19 cellular contexts compared by ENCODE assay signal in genomic region chr9:129163753-129164152, GRCh38. TPM values are rescaled to one million over a fixed set of nuclear protein-coding genes. Genes with fewer than 3 reads are reported as not detected.
DNase-seq lines count a peak whose midpoint lies in the region; ATAC-seq and TF ChIP-seq lines count a peak whose summit lies in the region.
"Had no signal": no experiment of that assay in that cellular context is flagged by ENCODE, and none has a peak within 500 bp of the region (broad histone marks: within the 10 kb centered on the region; RNA-seq: fewer than 3 reads in every experiment).

No MANE protein-coding gene starts in this region.

- no peaks in the 10 kb centered on the region for H3K27me3 ChIP-seq in esophagus (ENCODE audit: control insufficient read depth in 1 of 2, insufficient read depth in 2 of 2, low read length in 2 of 2)
- H3K27me3 ChIP-seq in neuronal stem cell (ENCODE audit: control insufficient read depth in 3 of 3, insufficient read depth in 3 of 3, low read depth in 1 of 3, low read length in 3 of 3) = no peaks in the 10 kb centered on the region
- no peaks in the 10 kb centered on the region for H3K27me3 ChIP-seq in tibial nerve
- no peaks in the 10 kb centered on the region for H3K27me3 ChIP-seq in H9 (ENCODE audit: insufficient read depth, low read length)

- no peak for TF ChIP-seq CTCF in tibial nerve (IDR thresholded peaks at IDR 0.05)
- no peak for TF ChIP-seq CTCF in H9 (conservative IDR thresholded peaks at IDR 0.05)

- peak overlapping the region; percentile 30 for H2BK120ac ChIP-seq in neuronal stem cell (ENCODE audit: low read depth, low read length)
- H2BK120ac ChIP-seq in H9 (ENCODE audit: low read depth, low read length, poor library complexity, severe bottlenecking) = no peak overlapping the region

- no peak overlapping the region for H2AFZ ChIP-seq in neuronal stem cell (ENCODE audit: low read length)
- H2AFZ ChIP-seq in H9 (ENCODE audit: low read length) = no peak overlapping the region

- no peaks in the 10 kb centered on the region for H4K20me1 ChIP-seq in H9 (ENCODE audit: control insufficient read depth, insufficient read depth, insufficient read length)

- H4K5ac ChIP-seq in H9 (ENCODE audit: insufficient read length, low read depth, low read length) = no peak overlapping the region

- H3K14ac ChIP-seq in neuronal stem cell (ENCODE audit: low read length) (peak overlapping the region; percentile 95), H9 (ENCODE audit: insufficient read depth, low read length) (no peak overlapping the region; the same call in 1 of the 2 replicates)

- H3K36me3 ChIP-seq in esophagus (ENCODE audit: control insufficient read depth in 2 of 2, insufficient read depth in 2 of 2, low read length in 1 of 2) (no peaks in the 10 kb centered on the region), neuronal stem cell (replicated peaks in 1 of 2; ENCODE audit: control insufficient read depth in 2 of 2, insufficient read depth in 2 of 2, low read length in 2 of 2) (no peaks in the 10 kb centered on the region), tibial nerve (no peaks in the 10 kb centered on the region)

- no peak overlapping the region for H3K4me3 ChIP-seq in esophagus (ENCODE audit: low read depth in 1 of 2, low read length in 2 of 2)
- no peak overlapping the region for H3K4me3 ChIP-seq in neuronal stem cell (ENCODE audit: low read length in 2 of 2)
- H3K4me3 ChIP-seq in tibial nerve = no peak overlapping the region

- H3K9me3 ChIP-seq in esophagus (ENCODE audit: control insufficient read depth in 2 of 2, insufficient read depth in 1 of 2, low read depth in 1 of 2, low read length in 1 of 2) = peaks cover 0 to 2% of the 10 kb centered on the region in 2 donors
- H3K9me3 ChIP-seq in neuronal stem cell (replicated peaks in 1 of 2; ENCODE audit: control insufficient read depth in 2 of 2, insufficient read depth in 1 of 2, low read depth in 1 of 2, low read length in 2 of 2) = peaks cover 2 to 3% of the 10 kb centered on the region in 2 donors
- H3K9me3 ChIP-seq in tibial nerve = no peaks in the 10 kb centered on the region
- H3K9me3 ChIP-seq in H9 (ENCODE audit: control insufficient read depth, low read depth, low read length) = no peaks in the 10 kb centered on the region

- ATAC-seq in activated naive CD8-positive, alpha-beta T cell treated with anti-CD3 and anti-CD28 coated beads, Interleukin-2, amount 50 U/mL, for 24 hours = peak; percentile 13
- ATAC-seq in HG03342 (IDR thresholded peaks at IDR 0.05; ENCODE audit: unreplicated experiment) = no peak
- ATAC-seq: naive thymus-derived CD4-positive, alpha-beta T cell; stimulated activated naive B cell treated with anti-CD40 and anti-IgM and Interleukin-4, amounts not matched to agents 10 μg/mL and 1 μg/mL and 100 μg/mL, for 72 hours had no signal

- H3K23ac ChIP-seq in neuronal stem cell (ENCODE audit: low read depth, low read length, poor library complexity) (no peak overlapping the region), H9 (ENCODE audit: insufficient read length, low read depth, low read length) (no peak overlapping the region)

- 66 to 76% methylated on average over 10 of the region's 10 CpGs for WGBS in esophagus, 2 donors
- WGBS in neuronal stem cell (ENCODE audit: extremely low coverage in 2 of 2, insufficient read length in 2 of 2, insufficient replicate concordance in 1 of 2), 2 donors = no CpG with 5 or more reads among the region's 10 CpGs
- 75 to 88% methylated on average over 10 of the region's 10 CpGs for WGBS in tibial nerve, 2 donors
- WGBS in H9 (ENCODE audit: extremely low coverage, insufficient read length, low lambda C conversion rate) = no CpG with 5 or more reads among the region's 10 CpGs

- H3K23me2 ChIP-seq in H9 (ENCODE audit: insufficient read length, low read depth, low read length, poor library complexity, severe bottlenecking) = no peaks in the 10 kb centered on the region

- H3K79me1 ChIP-seq in neuronal stem cell (ENCODE audit: low read depth, low read length) = no peaks in the 10 kb centered on the region
- no peaks in the 10 kb centered on the region for H3K79me1 ChIP-seq in H9 (ENCODE audit: insufficient read depth, low read depth, low read length, poor library complexity, severe bottlenecking)

- H3K4me2 ChIP-seq in neuronal stem cell (ENCODE audit: insufficient read depth, low read length, poor library complexity, severe bottlenecking) = no peak overlapping the region
- no peak overlapping the region for H3K4me2 ChIP-seq in H9 (ENCODE audit: insufficient read depth, insufficient read length, low read length)

- H3K4me1 ChIP-seq in esophagus (ENCODE audit: control insufficient read depth in 2 of 2, insufficient read depth in 2 of 2, low read length in 1 of 2) = peaks cover 8 to 24% of the 10 kb centered on the region in 2 donors
- H3K4me1 ChIP-seq in neuronal stem cell (ENCODE audit: control insufficient read depth in 2 of 2, insufficient read depth in 1 of 2, low read depth in 1 of 2, low read length in 2 of 2) = peaks cover 10 to 22% of the 10 kb centered on the region in 2 donors
- H3K4me1 ChIP-seq in tibial nerve = peaks cover 0 to 46% (median 26%) of the 10 kb centered on the region in 4 donors
- H3K4me1 ChIP-seq in H9 (ENCODE audit: insufficient read depth, low read length) = peaks cover 8% of the 10 kb centered on the region; the same call in 1 of the 2 replicates

- H3T11ph ChIP-seq in H9 (ENCODE audit: low read length) = no peak overlapping the region

- TF ChIP-seq POLR2A in tibial nerve (IDR thresholded peaks at IDR 0.05) = no peak

- no peaks in the 10 kb centered on the region for H3K9me3 Mint-ChIP-seq in activated naive CD8-positive, alpha-beta T cell treated with anti-CD3 and anti-CD28 coated beads, Interleukin-2, amount 50 U/mL, for 24 hours
- H3K9me3 Mint-ChIP-seq in activated naive CD8-positive, alpha-beta T cell treated with anti-CD3 and anti-CD28 coated beads for 36 hours = no peaks in the 10 kb centered on the region
- H3K9me3 Mint-ChIP-seq in H9 = no peaks in the 10 kb centered on the region; a peak in 2 of 5 replicates
- H3K9me3 Mint-ChIP-seq: activated naive CD4-positive, alpha-beta T cell treated with anti-CD3 and anti-CD28 coated beads, Interleukin-2, amount 50 U/mL, for 24 hours; CD4-positive, CD25-positive, alpha-beta regulatory T cell; naive thymus-derived CD4-positive, alpha-beta T cell; stimulated activated naive B cell treated with anti-CD40 and anti-IgM and Interleukin-4, amounts not matched to agents 10 μg/mL and 1 μg/mL and 100 μg/mL, for 72 hours had no signal

- no peak overlapping the region for H3K4me3 Mint-ChIP-seq in activated naive CD8-positive, alpha-beta T cell treated with anti-CD3 and anti-CD28 coated beads, Interleukin-2, amount 50 U/mL, for 24 hours
- H3K4me3 Mint-ChIP-seq in activated naive CD8-positive, alpha-beta T cell treated with anti-CD3 and anti-CD28 coated beads for 36 hours = no peak overlapping the region
- H3K4me3 Mint-ChIP-seq in H9 = no peak overlapping the region
- H3K4me3 Mint-ChIP-seq: activated naive CD4-positive, alpha-beta T cell treated with anti-CD3 and anti-CD28 coated beads, Interleukin-2, amount 50 U/mL, for 24 hours; CD4-positive, CD25-positive, alpha-beta regulatory T cell; naive thymus-derived CD4-positive, alpha-beta T cell; stimulated activated naive B cell treated with anti-CD40 and anti-IgM and Interleukin-4, amounts not matched to agents 10 μg/mL and 1 μg/mL and 100 μg/mL, for 72 hours had no signal

- peak overlapping the region; percentile 45 for H4K8ac ChIP-seq in neuronal stem cell (ENCODE audit: low read depth, low read length)
- no peak overlapping the region for H4K8ac ChIP-seq in H9 (replicated peaks; ENCODE audit: insufficient read length, low read depth, low read length)

- H3K4me1 Mint-ChIP-seq in activated naive CD8-positive, alpha-beta T cell treated with anti-CD3 and anti-CD28 coated beads, Interleukin-2, amount 50 U/mL, for 24 hours = peaks cover 16% of the 10 kb centered on the region
- peaks cover 13% of the 10 kb centered on the region for H3K4me1 Mint-ChIP-seq in activated naive CD8-positive, alpha-beta T cell treated with anti-CD3 and anti-CD28 coated beads for 36 hours
- H3K4me1 Mint-ChIP-seq in H9 = peaks cover 20 to 44% of the 10 kb centered on the region in 2 experiments

- H3K9ac ChIP-seq in neuronal stem cell (ENCODE audit: low read depth, low read length, poor library complexity) = no peak overlapping the region
- H3K9ac ChIP-seq in H9 (ENCODE audit: extremely low read depth, insufficient read length, low read length) = no peak overlapping the region

- H3K27ac Mint-ChIP-seq in activated naive CD8-positive, alpha-beta T cell treated with anti-CD3 and anti-CD28 coated beads, Interleukin-2, amount 50 U/mL, for 24 hours = no peak overlapping the region
- H3K27ac Mint-ChIP-seq in activated naive CD8-positive, alpha-beta T cell treated with anti-CD3 and anti-CD28 coated beads for 36 hours = no peak overlapping the region
- H3K27ac Mint-ChIP-seq in H9 = no peak overlapping the region
- H3K27ac Mint-ChIP-seq: activated naive CD4-positive, alpha-beta T cell treated with anti-CD3 and anti-CD28 coated beads, Interleukin-2, amount 50 U/mL, for 24 hours; stimulated activated naive B cell treated with anti-CD40 and anti-IgM and Interleukin-4, amounts not matched to agents 10 μg/mL and 1 μg/mL and 100 μg/mL, for 72 hours had no signal

- H3K18ac ChIP-seq in neuronal stem cell (ENCODE audit: low read length) = peak overlapping the region; percentile 84
- no peak overlapping the region for H3K18ac ChIP-seq in H9 (ENCODE audit: insufficient read length, low read depth, low read length)

- peak overlapping the region; percentile 96 for H2BK12ac ChIP-seq in neuronal stem cell (ENCODE audit: low read length)
- H2BK12ac ChIP-seq in H9 (ENCODE audit: insufficient read length, low read depth, low read length) = no peak overlapping the region

- no peaks in the 10 kb centered on the region for H3K27me3 Mint-ChIP-seq in activated naive CD8-positive, alpha-beta T cell treated with anti-CD3 and anti-CD28 coated beads, Interleukin-2, amount 50 U/mL, for 24 hours
- no peaks in the 10 kb centered on the region for H3K27me3 Mint-ChIP-seq in activated naive CD8-positive, alpha-beta T cell treated with anti-CD3 and anti-CD28 coated beads for 36 hours
- H3K27me3 Mint-ChIP-seq in H9 (ENCODE audit: low read depth) = peaks cover 1% of the 10 kb centered on the region
- H3K27me3 Mint-ChIP-seq: activated naive CD4-positive, alpha-beta T cell treated with anti-CD3 and anti-CD28 coated beads, Interleukin-2, amount 50 U/mL, for 24 hours; CD4-positive, CD25-positive, alpha-beta regulatory T cell; naive thymus-derived CD4-positive, alpha-beta T cell had no signal

- no peaks in the 10 kb centered on the region for H3K79me2 ChIP-seq in H9 (ENCODE audit: insufficient read depth, low read length)

- H3K4ac ChIP-seq in neuronal stem cell (ENCODE audit: low read length) = no peak overlapping the region
- no peak overlapping the region for H3K4ac ChIP-seq in H9 (ENCODE audit: low read depth, low read length)

- H3K36me3 Mint-ChIP-seq in activated naive CD8-positive, alpha-beta T cell treated with anti-CD3 and anti-CD28 coated beads, Interleukin-2, amount 50 U/mL, for 24 hours (ENCODE audit: low read depth) = no peaks in the 10 kb centered on the region
- H3K36me3 Mint-ChIP-seq in activated naive CD8-positive, alpha-beta T cell treated with anti-CD3 and anti-CD28 coated beads for 36 hours = no peaks in the 10 kb centered on the region
- peaks cover 0 to 7% (median 5%) of the 10 kb centered on the region in 3 experiments; a peak in 3 of 7 replicates for H3K36me3 Mint-ChIP-seq in H9 (ENCODE audit: insufficient read depth in 1 of 3, low read depth in 3 of 3)
- H3K36me3 Mint-ChIP-seq: CD4-positive, CD25-positive, alpha-beta regulatory T cell had no signal

- H4K91ac ChIP-seq in neuronal stem cell (ENCODE audit: low read depth, low read length, poor library complexity) (no peak overlapping the region), H9 (ENCODE audit: insufficient read length, low read depth, low read length) (no peak overlapping the region)

- H3K27ac ChIP-seq in esophagus (ENCODE audit: low read depth in 2 of 2, low read length in 1 of 2) (peak overlapping the region; percentile 63 to 93), neuronal stem cell (replicated peaks; ENCODE audit: low read length) (peak overlapping the region; percentile 59), tibial nerve (peak overlapping the region; percentile 32 to 85 (median 77)), H9 (ENCODE audit: insufficient read length, low read depth, low read length) (no peak overlapping the region)

- DNase-seq in activated naive CD8-positive, alpha-beta T cell treated with anti-CD3 and anti-CD28 coated beads, Interleukin-2, amount 50 U/mL, for 24 hours = no peak
- DNase-seq in activated naive CD8-positive, alpha-beta T cell treated with anti-CD3 and anti-CD28 coated beads for 36 hours = no peak
- no peak for DNase-seq in neuronal stem cell (ENCODE audit: low spot score)
- no peak for DNase-seq in tibial nerve (ENCODE audit: low spot score in 2 of 2)
- DNase-seq in H9 = no peak
- DNase-seq in COLO829 (ENCODE audit: low spot score) = no peak
- DNase-seq: 8988T; activated CD4-positive, alpha-beta T cell treated with anti-CD3 and anti-CD28 coated beads for 48 hours; CD4-positive, CD25-positive, alpha-beta regulatory T cell; central memory CD4-positive, alpha-beta T cell; hippocampal formation; naive thymus-derived CD4-positive, alpha-beta T cell; NCI-H1105 treated with DMSO at 0.1 percent for 48 hours; NCI-H345; SIG-M5; stimulated activated naive B cell treated with anti-CD40 and anti-IgM and Interleukin-4, amounts not matched to agents 10 μg/mL and 1 μg/mL and 100 μg/mL, for 72 hours had no signal

- no peak overlapping the region for H2BK5ac ChIP-seq in neuronal stem cell (ENCODE audit: low read length)
- no peak overlapping the region for H2BK5ac ChIP-seq in H9 (ENCODE audit: insufficient read length, low read length)

- no peak for TF ChIP-seq EP300 in tibial nerve (IDR thresholded peaks at IDR 0.05)

- H2BK20ac ChIP-seq in H9 (ENCODE audit: low read depth, low read length, poor library complexity, severe bottlenecking) = no peak overlapping the region

- H2AK5ac ChIP-seq in neuronal stem cell (ENCODE audit: low read depth, low read length) (peak overlapping the region; percentile 78), H9 (ENCODE audit: insufficient read length, low read length) (no peak overlapping the region)

- H2BK15ac ChIP-seq in neuronal stem cell (ENCODE audit: low read length) = peak overlapping the region; percentile 25
- no peak overlapping the region for H2BK15ac ChIP-seq in H9 (ENCODE audit: low read depth, low read length)

- no peak overlapping the region for H3K56ac ChIP-seq in H9 (ENCODE audit: insufficient read length, low read depth, low read length)

RNA-seq across cellular contexts. Expression of gene IER5L, which starts 14.3 kb away (rescaled TPM):
- 1 to 10 TPM; 1.1 to 1.2 TPM for total RNA-seq in activated naive CD8-positive, alpha-beta T cell treated with anti-CD3 and anti-CD28 coated beads for 36 hours
- polyA plus RNA-seq in esophagus = 1 to 10 TPM; 5.4 to 8.4 TPM
- polyA plus RNA-seq in neuronal stem cell (2013, experiment 1 of 2) = 15.9 TPM
- 15.2 TPM for polyA plus RNA-seq in neuronal stem cell (2013, experiment 2 of 2)
- total RNA-seq in tibial nerve (10 to 100 TPM; 13.0 to 31.5 (median 25.3) TPM), H9 (2021) (1.0 and 1.3 TPM in 2 replicates)
- polyA plus RNA-seq: CD4-positive, CD25-positive, alpha-beta regulatory T cell had no signal

RNA-seq across cellular contexts. Expression of gene PTPA, which starts 52.5 kb away (rescaled TPM):
- total RNA-seq in activated naive CD8-positive, alpha-beta T cell treated with anti-CD3 and anti-CD28 coated beads for 36 hours = 100 to 1,000 TPM; 101 to 104 TPM
- polyA plus RNA-seq in esophagus = 100 to 1,000 TPM in 1 of 2 donors, 10 to 100 TPM in 1; 80.0 to 126 TPM
- polyA plus RNA-seq in neuronal stem cell (2013, experiment 1 of 2) = 74.5 TPM
- 76.7 TPM for polyA plus RNA-seq in neuronal stem cell (2013, experiment 2 of 2)
- total RNA-seq in tibial nerve = 10 to 100 TPM; 38.0 to 50.1 (median 44.0) TPM
- 140 and 145 TPM in 2 replicates for total RNA-seq in H9 (2021)

RNA-seq across cellular contexts. Expression of gene CRAT, which starts 53.2 kb away (rescaled TPM):
- total RNA-seq in activated naive CD8-positive, alpha-beta T cell treated with anti-CD3 and anti-CD28 coated beads for 36 hours = 1 to 10 TPM; 7.3 to 7.9 TPM
- polyA plus RNA-seq in esophagus = 10 to 100 TPM; 26.6 to 36.7 TPM
- polyA plus RNA-seq in neuronal stem cell (2013, experiment 1 of 2) = 12.9 TPM
- polyA plus RNA-seq in neuronal stem cell (2013, experiment 2 of 2) = 12.1 TPM
- total RNA-seq in tibial nerve (10 to 100 TPM; 42.7 to 81.8 (median 63.2) TPM), H9 (2021) (15.0 and 15.7 TPM in 2 replicates)
